ENCODE assay signal across 22 cellular contexts in genomic region chr2:29810956-29811355, GRCh38.
A peak's percentile ranks its signal among the peaks of the same experiment; 100 is the strongest.
DNase-seq lines count a peak whose midpoint lies in the region; ATAC-seq, FAIRE-seq and TF ChIP-seq lines count a peak whose summit lies in the region.
"Had no signal": no experiment of that assay in that cellular context is flagged by ENCODE, and none has a peak within 500 bp of the region (broad histone marks: within the 10 kb centered on the region; RNA-seq: fewer than 3 reads in every experiment).

No MANE protein-coding gene starts in this region.

- ATAC-seq in GM12878, result peak; percentile 49

- no peak overlapping the region for H3K4me3 ChIP-seq in GM12878
- H3K4me3 ChIP-seq: ascending aorta, tibial artery had no signal

- no peaks in the 10 kb centered on the region for H3K36me3 ChIP-seq in GM12878 (ENCODE audit: control insufficient read depth in 2 of 2, insufficient read depth in 2 of 2, low read length in 1 of 2)
- H3K36me3 ChIP-seq: ascending aorta, tibial artery had no signal

- intact Hi-C loops in GM12878 (cut with micrococcal nuclease; ENCODE audit: unreplicated experiment), result no loop called here

- CTCF ChIA-PET in GM12878 (lab: Yijun Ruan, JAX), result interaction anchor here (1.1 kb wide), 1 partner anchor 10 kb away, joined by 3 read pairs; no protein-coding TSS in a partner anchor

- RAD21 ChIA-PET in GM12878 (lab: Charles Lee; ENCODE audit: unreplicated experiment), result no interaction called here

- H3K9me3 ChIP-seq in GM12878 (replicated peaks; ENCODE audit: control insufficient read depth, insufficient read depth, low read length), result no peaks in the 10 kb centered on the region
- H3K9me3 ChIP-seq: ascending aorta, tibial artery had no signal

- no peaks in the 10 kb centered on the region for H3K79me2 ChIP-seq in GM12878 (ENCODE audit: control insufficient read depth, insufficient read depth, low read length)

- BruUV-seq in GM12878 (replicated peaks; lab: Mats Ljungman, UMichigan), result no TSS peak

- DNase-seq in DMS53 (lab: John Stamatoyannopoulos, UW) (peak; percentile 83), HuH-7.5 (ENCODE audit: low spot score) (peak; percentile 24), GM12878 (ENCODE audit: low read depth, low spot score) (no peak), kidney tubule cell (ENCODE audit: low spot score) (peak; percentile 63), NCI-H2196 treated with DMSO at 0.1 percent for 48 hours (lab: John Stamatoyannopoulos, UW; ENCODE audit: unreplicated experiment) (no peak), iPS-NIHi7 (ENCODE audit: extremely low spot score) (no peak), SKM-1 (lab: John Stamatoyannopoulos, UW; ENCODE audit: unreplicated experiment) (no peak), glomerular visceral epithelial cell (ENCODE audit: extremely low spot score) (no peak)
- DNase-seq: C1 segment of cervical spinal cord; hypothalamus; NCI-H1092; NCI-H187 treated with DMSO at 0.1 percent for 48 hours; NCI-H510A treated with DMSO at 0.1 percent for 48 hours; NK-92 treated with Interleukin-12 subunit alpha and Interleukin-12 subunit beta, amount 100 ng/mL, for 24 hours; stimulated activated CD4-positive, alpha-beta T cell treated with anti-CD3 and anti-CD28 coated beads, Interleukin-4, amount 100 ng/mL, for 24 hours; tibial artery had no signal

- no peaks in the 10 kb centered on the region for H3K4me1 ChIP-seq in GM12878 (ENCODE audit: control insufficient read depth, insufficient read depth, low read length)
- H3K4me1 ChIP-seq: ascending aorta, tibial artery had no signal

- 4% methylated on average over 5 of the region's 5 CpGs for WGBS in GM12878 (ENCODE audit: insufficient coverage, insufficient replicate concordance, low lambda C conversion rate, missing lambda C conversion rate)

- H4K20me1 ChIP-seq in GM12878 (ENCODE audit: control insufficient read depth, insufficient read depth), result no peaks in the 10 kb centered on the region

- no peak overlapping the region for H3K4me2 ChIP-seq in GM12878 (ENCODE audit: control insufficient read depth, insufficient read depth)
- H3K4me2 ChIP-seq: KMS-11 had no signal

- POLR2A ChIA-PET in GM12878 (lab: Charles Lee), result no interaction called here

- no peak for TF ChIP-seq POLR2A in GM12878 (IDR thresholded peaks at IDR 0.05; ENCODE audit: low read depth, low read length)

- SMC1A ChIA-PET in GM12878 (lab: Charles Lee; ENCODE audit: uncharacterized antibody, unreplicated experiment), result no interaction called here

- TF ChIP-seq EP300 in GM12878 (IDR thresholded peaks at IDR 0.05; ENCODE audit: borderline replicate concordance in 1 of 2, control insufficient read depth in 1 of 2, low read depth in 2 of 2, low read length in 2 of 2), result no peak

- in situ Hi-C loops in GM12878 (cut with MboI), result no loop called here

- no peak for FAIRE-seq in GM12878 (lab: Jason Lieb, UNC)
- FAIRE-seq: frontal cortex, G401.6, RCC 7860 had no signal

- TF ChIP-seq RAD21 in GM12878 (IDR thresholded peaks at IDR 0.05; ENCODE audit: insufficient read depth, low read depth, low read length), result no peak

- H3K9ac ChIP-seq in GM12878 (ENCODE audit: control insufficient read depth, insufficient read depth, low read length), result no peak overlapping the region
- H3K9ac ChIP-seq: KMS-11 had no signal

- H2AFZ ChIP-seq in GM12878 (ENCODE audit: control insufficient read depth, low read depth, low read length), result no peak overlapping the region

- no peak for TF ChIP-seq CTCF in GM12878 (IDR thresholded peaks at IDR 0.05 in 2 of 3, conservative IDR thresholded peaks at IDR 0.05 in 1 of 3; ENCODE audit: control insufficient read depth in 2 of 3, extremely low read depth in 1 of 3, insufficient read depth in 1 of 3, low read depth in 3 of 3, low read length in 3 of 3)

- H3K27me3 ChIP-seq in GM12878 (replicated peaks in 1 of 2; ENCODE audit: control insufficient read depth in 2 of 2, insufficient read depth in 2 of 2, low read length in 1 of 2), result no peaks in the 10 kb centered on the region
- H3K27me3 ChIP-seq: ascending aorta, tibial artery had no signal

- no peak overlapping the region for H3K27ac ChIP-seq in GM12878 (ENCODE audit: control insufficient read depth, insufficient read depth)
- H3K27ac ChIP-seq: ascending aorta, epithelial cell of prostate, KMS-11, tibial artery had no signal

TF ChIP-seq in GM12878, 131 proteins besides CTCF, POLR2A, EP300 and RAD21:
- TF ChIP-seq RELB (IDR thresholded peaks at IDR 0.05; ENCODE audit: low read depth) (no peak), NR2C1 (IDR thresholded peaks at IDR 0.05) (no peak)
- TF ChIP-seq, protein P1, sequence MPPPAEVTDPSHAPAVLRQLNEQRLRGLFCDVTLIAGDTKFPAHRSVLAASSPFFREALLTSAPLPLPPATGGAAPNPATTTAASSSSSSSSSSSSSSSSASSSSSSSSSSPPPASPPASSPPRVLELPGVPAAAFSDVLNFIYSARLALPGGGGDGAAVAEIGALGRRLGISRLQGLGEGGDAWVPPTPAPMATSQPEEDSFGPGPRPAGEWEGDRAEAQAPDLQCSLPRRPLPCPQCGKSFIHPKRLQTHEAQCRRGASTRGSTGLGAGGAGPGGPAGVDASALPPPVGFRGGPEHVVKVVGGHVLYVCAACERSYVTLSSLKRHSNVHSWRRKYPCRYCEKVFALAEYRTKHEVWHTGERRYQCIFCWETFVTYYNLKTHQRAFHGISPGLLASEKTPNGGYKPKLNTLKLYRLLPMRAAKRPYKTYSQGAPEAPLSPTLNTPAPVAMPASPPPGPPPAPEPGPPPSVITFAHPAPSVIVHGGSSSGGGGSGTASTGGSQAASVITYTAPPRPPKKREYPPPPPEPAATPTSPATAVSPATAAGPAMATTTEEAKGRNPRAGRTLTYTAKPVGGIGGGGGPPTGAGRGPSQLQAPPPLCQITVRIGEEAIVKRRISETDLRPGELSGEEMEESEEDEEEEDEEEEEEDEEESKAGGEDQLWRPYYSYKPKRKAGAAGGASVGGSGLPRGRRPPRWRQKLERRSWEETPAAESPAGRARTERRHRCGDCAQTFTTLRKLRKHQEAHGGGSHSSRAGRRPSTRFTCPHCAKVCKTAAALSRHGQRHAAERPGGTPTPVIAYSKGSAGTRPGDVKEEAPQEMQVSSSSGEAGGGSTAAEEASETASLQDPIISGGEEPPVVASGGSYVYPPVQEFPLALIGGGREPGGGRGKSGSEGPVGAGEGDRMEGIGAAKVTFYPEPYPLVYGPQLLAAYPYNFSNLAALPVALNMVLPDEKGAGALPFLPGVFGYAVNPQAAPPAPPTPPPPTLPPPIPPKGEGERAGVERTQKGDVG (CRISPR knock-in tag; IDR thresholded peaks at IDR 0.05), result no peak
TF ChIP-seq in GM12878: peak in this region for 0.

Comparison
In these comparisons a context has a peak if more than half of its experiments do, and no peak if none do; other contexts are left out.
1. DNase-seq: peak in DMS53 (single experiment), HuH-7.5 (single experiment) and kidney tubule cell (single experiment); none in GM12878 (single experiment), NCI-H2196 treated with DMSO at 0.1 percent for 48 hours (single experiment), iPS-NIHi7 (single experiment), SKM-1 (single experiment) and glomerular visceral epithelial cell (single experiment).